20 cellular contexts compared by ENCODE assay signal in the genomic region with DNA sequence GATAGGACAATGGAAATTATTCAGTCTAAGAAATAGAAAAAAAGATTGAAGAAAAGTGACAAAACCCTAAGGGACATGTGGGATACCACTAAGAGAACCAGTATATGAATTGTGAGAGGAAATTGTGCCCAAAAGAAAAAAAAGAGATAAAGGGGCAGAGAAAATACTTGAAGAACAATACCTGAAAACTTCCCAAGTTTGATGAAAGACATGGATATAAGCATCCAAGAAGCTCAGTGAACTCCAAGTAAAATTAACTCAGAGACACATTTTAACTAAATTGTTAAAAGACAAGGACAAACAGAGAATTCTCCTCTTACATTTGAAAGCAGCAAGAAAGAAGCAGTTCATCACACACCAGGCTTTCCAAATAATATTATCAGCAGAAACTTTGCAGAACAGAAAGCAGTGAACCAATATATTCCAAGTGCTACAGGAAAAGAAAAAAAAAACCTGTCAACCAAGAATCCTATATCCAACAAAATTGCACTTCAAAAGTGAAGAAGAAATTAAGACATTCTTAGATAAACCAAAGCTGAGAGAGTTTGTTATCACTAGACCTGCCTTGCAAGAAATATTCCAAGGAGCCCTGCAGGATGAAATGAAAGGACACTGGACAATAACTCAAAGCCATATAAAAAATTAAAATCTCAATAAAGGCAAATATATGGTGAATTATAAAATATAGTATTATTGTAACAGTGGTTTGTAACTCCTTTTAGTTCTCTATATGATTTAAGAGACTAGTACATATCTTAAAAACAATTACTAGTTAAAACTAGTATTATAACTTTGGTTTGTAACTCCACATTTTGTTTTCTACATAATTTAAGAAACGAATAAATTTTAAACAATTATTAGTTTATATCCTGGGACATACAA.
DNase-seq lines count a peak whose midpoint lies in the region; ATAC-seq, FAIRE-seq and TF ChIP-seq lines count a peak whose summit lies in the region.
"Had no signal": no experiment of that assay in that cellular context is flagged by ENCODE, and none has a peak within 500 bp of the region (broad histone marks: within the 10 kb centered on the region; RNA-seq: fewer than 3 reads in every experiment).

No MANE protein-coding gene starts in this region.

- TF ChIP-seq CTCF in HEK293 (tag by site-specific recombination; IDR thresholded peaks at IDR 0.05) = no peak

- POLR2A ChIA-PET in HEK293 (lab: Yijun Ruan, JAX) = no interaction called here

- no peaks in the 10 kb centered on the region for H3K4me1 ChIP-seq in HEK293 (ENCODE audit: control insufficient read depth, insufficient read depth, low read length)

- no peaks in the 10 kb centered on the region for H3K9me3 ChIP-seq in HEK293 (ENCODE audit: control insufficient read depth, insufficient read depth, low read depth, low read length)

- DNase-seq in ureter (ENCODE audit: low spot score) = no peak
- DNase-seq in activated CD4-positive, alpha-beta T cell treated with anti-CD3 and anti-CD28 coated beads for 4 hours = no peak
- DNase-seq: 8988T; C1 segment of cervical spinal cord; Calu3; CD4-positive, alpha-beta memory T cell; COR-L47; DMS53; DMS79 treated with DMSO at 0.1 percent for 48 hours; GF-D8; GM23248; H7; HCEC 1CT; HFFc6 had no signal

- no peak overlapping the region for H3K4me3 ChIP-seq in HEK293 (ENCODE audit: low read depth, low read length)
- H3K4me3 ChIP-seq: GM23248 had no signal

- H3K27ac ChIP-seq in HEK293 (ENCODE audit: extremely low read depth, low read depth, low read length) = no peak overlapping the region
- H3K27ac ChIP-seq: GM23248 had no signal

- ATAC-seq in GM21423 (IDR thresholded peaks at IDR 0.05; ENCODE audit: unreplicated experiment) = no peak

- CTCF ChIA-PET in HEK293 (lab: Yijun Ruan, JAX) = interaction anchor here (0.6 kb wide), 1 partner anchor 377 kb away, joined by 4 read pairs; no protein-coding TSS in a partner anchor

- no peaks in the 10 kb centered on the region for H3K36me3 ChIP-seq in HEK293 (ENCODE audit: control insufficient read depth in 2 of 2, insufficient read depth in 1 of 2, low read length in 2 of 2)

- FAIRE-seq in A204.1 (lab: Jason Lieb, UNC) (peak; percentile 92), islet of Langerhans (lab: Jason Lieb, UNC) (peak; percentile 36)
- FAIRE-seq: GM12892, H1 had no signal

TF ChIP-seq in HEK293, 187 proteins besides CTCF, POLR2A, EP300 and RAD21:
- no peak for TF ChIP-seq ZNF501 (tag by site-specific recombination; IDR thresholded peaks at IDR 0.05)
- TF ChIP-seq ZNF48 (tag by site-specific recombination; IDR thresholded peaks at IDR 0.05) = no peak
- no peak for TF ChIP-seq SP3 (tag by site-specific recombination; IDR thresholded peaks at IDR 0.05)
- no peak for TF ChIP-seq ZNF302 (tag by site-specific recombination; IDR thresholded peaks at IDR 0.05; ENCODE audit: low read depth)
- peak; percentile 88 for TF ChIP-seq TRIM28 (IDR thresholded peaks at IDR 0.05; ENCODE audit: borderline replicate concordance, low read length)
- TF ChIP-seq SETDB1 (IDR thresholded peaks at IDR 0.05; ENCODE audit: insufficient read length, low read length) = peak; percentile 100
- no peak for TF ChIP-seq ZNF140 (tag by site-specific recombination; IDR thresholded peaks at IDR 0.05)
- peak; percentile 90 for TF ChIP-seq ZNF558 (tag by site-specific recombination; IDR thresholded peaks at IDR 0.05)
